In genomic region chr12:16939871-16940306, GRCh38 we compare ENCODE assay signal across 8 cellular contexts.
A peak's percentile ranks its signal among the peaks of the same experiment; 100 is the strongest.
DNase-seq lines count a peak whose midpoint lies in the region; ATAC-seq and TF ChIP-seq lines count a peak whose summit lies in the region.

No MANE protein-coding gene starts in this region.

- TF ChIP-seq POLR2A in HCT116 (IDR thresholded peaks at IDR 0.05; ENCODE audit: borderline replicate concordance, extremely low read depth, insufficient read depth, insufficient read length) = no peak

- no peaks in the 10 kb centered on the region for H3F3A ChIP-seq in PC-9 (ENCODE audit: insufficient read depth, low read depth)

- RAD21 ChIA-PET in HCT116 (lab: Charles Lee; ENCODE audit: low non-redundant PET in 1 of 2, low total read pairs in 2 of 2, uncharacterized antibody in 2 of 2, unreplicated experiment in 2 of 2) = interaction anchor here in 1 of 2 experiments (0.6 kb wide), 1 partner anchor 17 kb away, joined by 3 read pairs; no protein-coding TSS in a partner anchor

- intact Hi-C loops in HCT116 (cut with micrococcal nuclease) = loop anchor here (5.0 to 10.0 kb wide), 2 partner anchors 585 to 702 kb away; no protein-coding TSS in a partner anchor
- intact Hi-C loops in PC-9 (cut with micrococcal nuclease; ENCODE audit: unreplicated experiment) = loop anchor here (1.0 to 10.0 kb wide), 6 partner anchors 555 to 1052 kb away; no protein-coding TSS in a partner anchor

- H3K9me3 ChIP-seq in HCT116 (ENCODE audit: control insufficient read depth in 1 of 2, insufficient read depth in 1 of 2, low read depth in 1 of 2, low read length in 2 of 2) = no peaks in the 10 kb centered on the region
- no peaks in the 10 kb centered on the region for H3K9me3 ChIP-seq in PC-9 (ENCODE audit: insufficient read depth, low read depth)

- H3K9me2 ChIP-seq in HCT116 (ENCODE audit: insufficient read depth) (no peaks in the 10 kb centered on the region), PC-9 (ENCODE audit: insufficient read depth) (no peaks in the 10 kb centered on the region)

- H4K20me1 ChIP-seq in HCT116 (ENCODE audit: insufficient read depth) (no peaks in the 10 kb centered on the region), PC-9 (ENCODE audit: insufficient read depth) (no peaks in the 10 kb centered on the region)

- no peak overlapping the region for H3K9ac ChIP-seq in HCT116 (ENCODE audit: low read length)

- H3K36me3 ChIP-seq in HCT116 (ENCODE audit: control insufficient read depth in 1 of 2, insufficient read depth in 2 of 2, low read length in 2 of 2) (no peaks in the 10 kb centered on the region), PC-9 (ENCODE audit: low read depth) (no peaks in the 10 kb centered on the region)

- H3K4me3 ChIP-seq in HCT116 (replicated peaks in 1 of 2; ENCODE audit: low read depth in 1 of 2, low read length in 2 of 2) = no peak overlapping the region
- H3K4me3 ChIP-seq in PC-9 = no peak overlapping the region
- H3K4me3 ChIP-seq in epithelial cell of proximal tubule (ENCODE audit: low read depth, low read length) = no peak overlapping the region
- H3K4me3 ChIP-seq in retinal pigment epithelial cell (ENCODE audit: low read length) = no peak overlapping the region

- CTCF ChIA-PET in HCT116 (lab: Charles Lee) = interaction anchor here (0.6 to 1.3 kb wide), 2 partner anchors 149 to 991 kb away, joined by 3 read pairs; no protein-coding TSS in a partner anchor
- CTCF ChIA-PET in PC-9 (lab: Charles Lee) = interaction anchor here (0.8 to 1.3 kb wide), 4 partner anchors 18 to 1285 kb away, joined by 3 to 4 read pairs (median 4); no protein-coding TSS in a partner anchor

- DNase-seq in stimulated activated CD4-positive, alpha-beta T cell treated with anti-CD3 and anti-CD28 coated beads, Interleukin-1b, Interleukin-23, amount 100 ng/mL, for 48 hours = peak; percentile 16
- DNase-seq in stimulated activated CD4-positive, alpha-beta T cell treated with anti-CD3 and anti-CD28 coated beads, Interleukin-4, amount 100 ng/mL, for 24 hours = no peak
- DNase-seq in HCT116 (ENCODE audit: low read depth, low spot score) (peak; percentile 78), KG1 (lab: John Stamatoyannopoulos, UW) (peak; percentile 1), PC-9 (peak; percentile 65 to 73), epithelial cell of proximal tubule (ENCODE audit: low read depth) (peak; percentile 59), retinal pigment epithelial cell (ENCODE audit: low read depth) (peak; percentile 55), activated T-cell treated with anti-CD3 and anti-CD28 coated beads for 4 hours (no peak)

- no peaks in the 10 kb centered on the region for H3K27me3 ChIP-seq in HCT116 (ENCODE audit: insufficient read depth, low read length)
- H3K27me3 ChIP-seq in PC-9 (ENCODE audit: insufficient read depth, low read depth) = no peaks in the 10 kb centered on the region

- peaks cover 0 to 4% of the 10 kb centered on the region in 2 experiments; a peak in 1 of 4 replicates for H3K4me1 ChIP-seq in HCT116 (ENCODE audit: control insufficient read depth in 1 of 2, insufficient read depth in 2 of 2, low read length in 2 of 2)
- H3K4me1 ChIP-seq in PC-9 (replicated peaks; ENCODE audit: insufficient read depth) = no peaks in the 10 kb centered on the region

- no TSS peak for BruUV-seq in HCT116 (replicated peaks; lab: Mats Ljungman, UMichigan)
- BruUV-seq in PC-9 (replicated peaks; lab: Mats Ljungman, UMichigan) = no TSS peak

- TF ChIP-seq CTCF in HCT116 (IDR thresholded peaks at IDR 0.05 in 2 of 3, conservative IDR thresholded peaks at IDR 0.05 in 1 of 3; ENCODE audit: borderline replicate concordance in 1 of 3, insufficient read depth in 1 of 3, low read depth in 2 of 3, low read length in 2 of 3) = peak; percentile 90 to 97 (median 92)
- TF ChIP-seq CTCF in PC-9 (conservative IDR thresholded peaks at IDR 0.05) = peak; percentile 91
- peak; percentile 99 for TF ChIP-seq CTCF in epithelial cell of proximal tubule (conservative IDR thresholded peaks at IDR 0.05; ENCODE audit: low read depth, low read length)
- peak; percentile 91 for TF ChIP-seq CTCF in retinal pigment epithelial cell (conservative IDR thresholded peaks at IDR 0.05; ENCODE audit: low read depth, low read length)

- no peak overlapping the region for H3K27ac ChIP-seq in HCT116 (ENCODE audit: low read depth, low read length)
- no peak overlapping the region for H3K27ac ChIP-seq in PC-9

- H3K4me2 ChIP-seq in HCT116 (ENCODE audit: low read length) (no peak overlapping the region), PC-9 (no peak overlapping the region)

- H2AFZ ChIP-seq in HCT116 (ENCODE audit: low read depth, low read length, poor library complexity, severe bottlenecking) (peak overlapping the region; percentile 23), PC-9 (no peak overlapping the region)

- H3K79me2 ChIP-seq in HCT116 (ENCODE audit: insufficient read depth, low read length) (no peaks in the 10 kb centered on the region), PC-9 (ENCODE audit: low read depth) (no peaks in the 10 kb centered on the region)

- POLR2A ChIA-PET in HCT116 (lab: Charles Lee) = no interaction called here
- POLR2A ChIA-PET in PC-9 (lab: Charles Lee; ENCODE audit: unreplicated experiment) = no interaction called here

- peak; percentile 96 for ATAC-seq in HCT116

- TF ChIP-seq RAD21 in HCT116 (IDR thresholded peaks at IDR 0.05; ENCODE audit: low read depth) = peak; percentile 79

TF ChIP-seq in HCT116, 20 proteins besides CTCF, POLR2A, EP300 and RAD21:
- TF ChIP-seq CBX3 (IDR thresholded peaks at IDR 0.05; ENCODE audit: low read depth) (peak; percentile 64; the same call in 1 of the 2 replicates), ELF1 (IDR thresholded peaks at IDR 0.05; ENCODE audit: borderline replicate concordance, low read depth) (peak; percentile 21; the same call in 1 of the 2 replicates), EGR1 (IDR thresholded peaks at IDR 0.05; ENCODE audit: low read depth) (no peak), FOSL1 (IDR thresholded peaks at IDR 0.05; ENCODE audit: low read depth) (no peak), YY1 (IDR thresholded peaks at IDR 0.05; ENCODE audit: extremely low read depth, insufficient replicate concordance, low read depth, low read length) (peak; percentile 37)

Comparison
In these comparisons a context has a peak if more than half of its experiments do, and no peak if none do; other contexts are left out.
1. DNase-seq: peak in stimulated activated CD4-positive, alpha-beta T cell treated with anti-CD3 and anti-CD28 coated beads, Interleukin-1b, Interleukin-23, amount 100 ng/mL, for 48 hours (single experiment), HCT116 (single experiment), KG1 (single experiment), PC-9 (2 of 2), epithelial cell of proximal tubule (single experiment) and retinal pigment epithelial cell (single experiment); none in stimulated activated CD4-positive, alpha-beta T cell treated with anti-CD3 and anti-CD28 coated beads, Interleukin-4, amount 100 ng/mL, for 24 hours (single experiment) and activated T-cell treated with anti-CD3 and anti-CD28 coated beads for 4 hours (single experiment).
2. Peak in every context shown above with its lines, with median percentiles within 50 percentile points of each other: CTCF ChIP-seq.